In genomic region chr3:157129782-157130137, GRCh38 we compare ENCODE assay signal across 8 cellular contexts. TPM values are rescaled to one million over a fixed set of nuclear protein-coding genes. Genes with fewer than 3 reads are reported as not detected.
DNase-seq lines count a peak whose midpoint lies in the region; ATAC-seq and TF ChIP-seq lines count a peak whose summit lies in the region.

No MANE protein-coding gene starts in this region.

- H3K27me3 Mint-ChIP-seq in activated T-helper 1 cell treated with anti-CD3 and anti-CD28 coated beads, Interleukin-12 subunit alpha, Interleukin-12 subunit beta, Interleukin-2, Interleukin-4 antibody, amounts not matched to agents 30 ng/mL and 10 ng/mL and 1 ng/mL, durations not matched to agents 14 hours and 24 hours and 36 hours (ENCODE audit: insufficient read depth), result no peaks in the 10 kb centered on the region

- no peak for ATAC-seq in HG03196 (IDR thresholded peaks at IDR 0.05; ENCODE audit: unreplicated experiment)
- ATAC-seq in GM21529 (IDR thresholded peaks at IDR 0.05; ENCODE audit: unreplicated experiment), result no peak

- no peaks in the 10 kb centered on the region for H3K27me3 ChIP-seq in smooth muscle cell (ENCODE audit: low read depth)

- peaks cover 40% of the 10 kb centered on the region for H3F3A ChIP-seq in smooth muscle cell (ENCODE audit: low read depth)

- peaks cover 37% of the 10 kb centered on the region for H3K4me1 ChIP-seq in smooth muscle cell (ENCODE audit: low read depth)

- H3K27ac ChIP-seq in smooth muscle cell (ENCODE audit: low read depth), result peak overlapping the region; percentile 99

- H3K4me1 Mint-ChIP-seq in activated T-helper 1 cell treated with anti-CD3 and anti-CD28 coated beads, Interleukin-12 subunit alpha, Interleukin-12 subunit beta, Interleukin-2, Interleukin-4 antibody, amounts not matched to agents 30 ng/mL and 10 ng/mL and 1 ng/mL, durations not matched to agents 14 hours and 24 hours and 36 hours (ENCODE audit: low read depth), result peaks cover 79% of the 10 kb centered on the region

- H3K4me3 ChIP-seq in smooth muscle cell, result no peak overlapping the region

- no peaks in the 10 kb centered on the region for H3K36me3 ChIP-seq in smooth muscle cell (ENCODE audit: low read depth)

- peak overlapping the region; percentile 34 for H2AFZ ChIP-seq in smooth muscle cell (ENCODE audit: low read depth)

- peak overlapping the region; percentile 90 for H3K27ac Mint-ChIP-seq in activated T-helper 1 cell treated with anti-CD3 and anti-CD28 coated beads, Interleukin-12 subunit alpha, Interleukin-12 subunit beta, Interleukin-2, Interleukin-4 antibody, amounts not matched to agents 30 ng/mL and 10 ng/mL and 1 ng/mL, durations not matched to agents 14 hours and 24 hours and 36 hours

- H3K36me3 Mint-ChIP-seq in activated T-helper 1 cell treated with anti-CD3 and anti-CD28 coated beads, Interleukin-12 subunit alpha, Interleukin-12 subunit beta, Interleukin-2, Interleukin-4 antibody, amounts not matched to agents 30 ng/mL and 10 ng/mL and 1 ng/mL, durations not matched to agents 14 hours and 24 hours and 36 hours (ENCODE audit: low read depth), result peaks cover 4% of the 10 kb centered on the region

- H3K9ac ChIP-seq in smooth muscle cell (ENCODE audit: low read depth), result peak overlapping the region; percentile 74

- intact Hi-C loops in activated T-helper 1 cell treated with anti-CD3 and anti-CD28 coated beads, Interleukin-12 subunit alpha, Interleukin-12 subunit beta, Interleukin-2, Interleukin-4 antibody, amounts not matched to agents 30 ng/mL and 10 ng/mL and 1 ng/mL, durations not matched to agents 14 hours and 24 hours and 36 hours (cut with micrococcal nuclease), result loop anchor here (1.0 to 10.0 kb wide), 10 partner anchors 8 to 645 kb away; partner anchors contain the start of genes SSR3 and TIPARP

- no peaks in the 10 kb centered on the region for H3K9me3 Mint-ChIP-seq in activated T-helper 1 cell treated with anti-CD3 and anti-CD28 coated beads, Interleukin-12 subunit alpha, Interleukin-12 subunit beta, Interleukin-2, Interleukin-4 antibody, amounts not matched to agents 30 ng/mL and 10 ng/mL and 1 ng/mL, durations not matched to agents 14 hours and 24 hours and 36 hours

- no peaks in the 10 kb centered on the region for H4K20me1 ChIP-seq in smooth muscle cell (ENCODE audit: low read depth)

- 67% methylated on average over 9 of the region's 9 CpGs for WGBS in smooth muscle cell (ENCODE audit: low lambda C conversion rate)

- H3K79me2 ChIP-seq in smooth muscle cell (ENCODE audit: low read depth), result no peaks in the 10 kb centered on the region

- peak; percentile 45 for DNase-seq in activated T-cell treated with anti-CD3 and anti-CD28 coated beads, Interleukin-2, amount 50 U/mL, for 1 hour
- DNase-seq in activated T-cell treated with anti-CD3 and anti-CD28 coated beads for 4 hours (no peak), iPS-NIHi11 (ENCODE audit: low spot score) (peak; percentile 42), smooth muscle cell (lab: John Stamatoyannopoulos, UW; ENCODE audit: unreplicated experiment) (no peak)
- peak; percentile 19 for DNase-seq in activated T-helper 1 cell treated with anti-CD3 and anti-CD28 coated beads, Interleukin-12 subunit alpha, Interleukin-12 subunit beta, Interleukin-2, Interleukin-4 antibody, amounts not matched to agents 30 ng/mL and 10 ng/mL and 1 ng/mL, durations not matched to agents 14 hours and 24 hours and 36 hours (ENCODE audit: low spot score)
- no peak for DNase-seq in NK-92 treated with Interleukin-12 subunit alpha and Interleukin-12 subunit beta, amount 100 ng/mL, for 24 hours (lab: John Stamatoyannopoulos, UW)

- H3K9me3 ChIP-seq in smooth muscle cell (replicated peaks; ENCODE audit: low read depth), result no peaks in the 10 kb centered on the region

- no peak for TF ChIP-seq CTCF in smooth muscle cell (IDR thresholded peaks at IDR 0.05; ENCODE audit: borderline replicate concordance, insufficient read depth, poor library complexity, severe bottlenecking)

- peak overlapping the region; percentile 73 for H3K4me2 ChIP-seq in smooth muscle cell

- H3K4me3 Mint-ChIP-seq in activated T-helper 1 cell treated with anti-CD3 and anti-CD28 coated beads, Interleukin-12 subunit alpha, Interleukin-12 subunit beta, Interleukin-2, Interleukin-4 antibody, amounts not matched to agents 30 ng/mL and 10 ng/mL and 1 ng/mL, durations not matched to agents 14 hours and 24 hours and 36 hours, result peak overlapping the region; percentile 52

RNA-seq across cellular contexts. Expression of gene CCNL1, which starts 30.2 kb away (rescaled TPM):
- total RNA-seq in activated T-helper 1 cell treated with anti-CD3 and anti-CD28 coated beads, Interleukin-12 subunit alpha, Interleukin-12 subunit beta, Interleukin-2, Interleukin-4 antibody, amounts not matched to agents 30 ng/mL and 10 ng/mL and 1 ng/mL, durations not matched to agents 14 hours and 24 hours and 36 hours, result 167 and 204 TPM in 2 replicates
- 599 and 780 TPM in 2 replicates for total RNA-seq in smooth muscle cell
- polyA plus RNA-seq in smooth muscle cell, result 173 and 184 TPM in 2 replicates

Comparison
In these comparisons a context has a peak if more than half of its experiments do, and no peak if none do; other contexts are left out.
1. DNase-seq: peak in activated T-cell treated with anti-CD3 and anti-CD28 coated beads, Interleukin-2, amount 50 U/mL, for 1 hour (single experiment), activated T-helper 1 cell treated with anti-CD3 and anti-CD28 coated beads, Interleukin-12 subunit alpha, Interleukin-12 subunit beta, Interleukin-2, Interleukin-4 antibody, amounts not matched to agents 30 ng/mL and 10 ng/mL and 1 ng/mL, durations not matched to agents 14 hours and 24 hours and 36 hours (single experiment) and iPS-NIHi11 (single experiment); none in activated T-cell treated with anti-CD3 and anti-CD28 coated beads for 4 hours (single experiment), smooth muscle cell (single experiment) and NK-92 treated with Interleukin-12 subunit alpha and Interleukin-12 subunit beta, amount 100 ng/mL, for 24 hours (single experiment).